10 cellular contexts compared by ENCODE assay signal in genomic region chr22:37896939-37897338, GRCh38. TPM values are rescaled to one million over a fixed set of nuclear protein-coding genes. Genes with fewer than 3 reads are reported as not detected.
DNase-seq lines count a peak whose midpoint lies in the region; ATAC-seq and TF ChIP-seq lines count a peak whose summit lies in the region.
"Had no signal": no experiment of that assay in that cellular context is flagged by ENCODE, and none has a peak within 500 bp of the region (broad histone marks: within the 10 kb centered on the region; RNA-seq: fewer than 3 reads in every experiment).

No MANE protein-coding gene starts in this region.

- H3K27me3 Mint-ChIP-seq in effector memory CD8-positive, alpha-beta T cell, result no peaks in the 10 kb centered on the region
- H3K27me3 Mint-ChIP-seq in neural progenitor cell (ENCODE audit: insufficient read depth, low read depth), result peaks cover 6% of the 10 kb centered on the region

- H3K4me1 ChIP-seq in BLaER1, result peaks cover 57% of the 10 kb centered on the region
- H3K4me1 ChIP-seq in OCI-LY7 (ENCODE audit: insufficient read depth, low read length, poor library complexity, severe bottlenecking), result peaks cover 21% of the 10 kb centered on the region
- H3K4me1 ChIP-seq in neural progenitor cell, result peaks cover 38% of the 10 kb centered on the region
- peaks cover 12 to 13% of the 10 kb centered on the region in 2 experiments; a peak in 2 of 4 replicates for H3K4me1 ChIP-seq in SK-N-SH (ENCODE audit: control insufficient read depth in 1 of 2, insufficient read depth in 2 of 2, low read depth in 1 of 2, low read length in 1 of 2)

- H3F3A ChIP-seq in neural progenitor cell (ENCODE audit: low read depth), result peaks cover 42% of the 10 kb centered on the region
- peaks cover 8% of the 10 kb centered on the region for H3F3A ChIP-seq in SK-N-SH (replicated peaks; ENCODE audit: insufficient read depth)

- peak overlapping the region; percentile 73 for H3K27ac ChIP-seq in BLaER1
- H3K27ac ChIP-seq in OCI-LY7 (ENCODE audit: low read depth, low read length, poor library complexity, severe bottlenecking), result peak overlapping the region; percentile 75
- H3K27ac ChIP-seq in neural progenitor cell, result peak overlapping the region; percentile 69
- no peak overlapping the region for H3K27ac ChIP-seq in SK-N-SH (ENCODE audit: low read depth in 2 of 2, low read length in 1 of 2)

- CTCF ChIA-PET in OCI-LY7 (lab: Charles Lee; ENCODE audit: unreplicated experiment) (interaction anchor here (0.6 kb wide), 1 partner anchor 1009 kb away, joined by 4 read pairs; no protein-coding TSS in a partner anchor), SK-N-SH (lab: Yijun Ruan, JAX) (interaction anchor here (1.0 to 3.1 kb wide), 5 partner anchors 13 to 79 kb away, joined by 3 to 9 read pairs (median 5); partner anchors contain the start of gene GALR3)

- no peaks in the 10 kb centered on the region for H3K36me3 Mint-ChIP-seq in effector memory CD8-positive, alpha-beta T cell (ENCODE audit: insufficient read depth)
- peaks cover under 1% of the 10 kb centered on the region for H3K36me3 Mint-ChIP-seq in neural progenitor cell

- 100% methylated on average over 3 of the region's 3 CpGs for WGBS in SK-N-SH (ENCODE audit: low lambda C conversion rate)

- H2AFZ ChIP-seq in OCI-LY7 (ENCODE audit: low read length) (peak overlapping the region; percentile 65; the same call in 1 of the 2 replicates), neural progenitor cell (replicated peaks) (no peak overlapping the region), SK-N-SH (ENCODE audit: low read depth) (no peak overlapping the region)

- TF ChIP-seq RAD21 in SK-N-SH (IDR thresholded peaks at IDR 0.05; ENCODE audit: low read length), result no peak

- H3K4me1 Mint-ChIP-seq in effector memory CD8-positive, alpha-beta T cell (ENCODE audit: low read depth in 2 of 2), result peaks cover 6 to 19% of the 10 kb centered on the region in 2 donors
- peaks cover 30% of the 10 kb centered on the region for H3K4me1 Mint-ChIP-seq in neural progenitor cell

- POLR2A ChIA-PET in OCI-LY7 (lab: Charles Lee), result interaction anchor here (0.8 to 1.9 kb wide), 4 partner anchors 9 to 1006 kb away, joined by 3 to 7 read pairs (median 4); partner anchors contain the start of gene POLR2F
- POLR2A ChIA-PET in SK-N-SH (lab: Yijun Ruan, JAX), result interaction anchor here (2.7 kb wide), 1 partner anchor 9 kb away, joined by 9 read pairs; the partner anchor contains the start of gene MICALL1

- H3K27me3 ChIP-seq in BLaER1 (no peaks in the 10 kb centered on the region), neural progenitor cell (no peaks in the 10 kb centered on the region), SK-N-SH (ENCODE audit: insufficient read depth) (no peaks in the 10 kb centered on the region)

- H3K79me2 ChIP-seq in OCI-LY7 (ENCODE audit: insufficient read depth, low read depth, low read length) (no peaks in the 10 kb centered on the region), neural progenitor cell (ENCODE audit: low read depth) (no peaks in the 10 kb centered on the region), SK-N-SH (ENCODE audit: insufficient read depth) (no peaks in the 10 kb centered on the region)

- no TSS peak for BruUV-seq in OCI-LY7 (replicated peaks; lab: Mats Ljungman, UMichigan)

- no peak for DNase-seq in OCI-LY7 (ENCODE audit: low spot score)
- DNase-seq in effector memory CD8-positive, alpha-beta T cell, result no peak
- peak; percentile 23 for DNase-seq in neural progenitor cell (ENCODE audit: low spot score)
- DNase-seq in mucosa of gallbladder (ENCODE audit: low spot score), result no peak
- DNase-seq in NCI-H1694 treated with DMSO at 0.1 percent for 48 hours (lab: John Stamatoyannopoulos, UW), result no peak
- no peak for DNase-seq in middle frontal gyrus (ENCODE audit: extremely low spot score, low spot score)
- no peak for DNase-seq in SK-N-SH
- DNase-seq: activated T-cell treated with anti-CD3 and anti-CD28 coated beads for 4 hours had no signal

- intact Hi-C loops in OCI-LY7 (cut with micrococcal nuclease; ENCODE audit: unreplicated experiment), result no loop called here

- no peak for ATAC-seq in effector memory CD8-positive, alpha-beta T cell (replicated peaks)
- ATAC-seq: K562 had no signal

- TF ChIP-seq EP300 in SK-N-SH (IDR thresholded peaks at IDR 0.05; ENCODE audit: borderline replicate concordance in 1 of 2, low read depth in 1 of 2, low read length in 1 of 2), result no peak

- H3K36me3 ChIP-seq in BLaER1 (peaks cover 22% of the 10 kb centered on the region), OCI-LY7 (ENCODE audit: insufficient read depth, low read length) (peaks cover 9% of the 10 kb centered on the region; the same call in 1 of the 2 replicates), neural progenitor cell (no peaks in the 10 kb centered on the region), SK-N-SH (replicated peaks in 1 of 2; ENCODE audit: control insufficient read depth in 1 of 2, insufficient read depth in 2 of 2, low read length in 1 of 2) (peaks cover 0 to 3% of the 10 kb centered on the region in 2 experiments)

- H3K4me2 ChIP-seq in BLaER1 (peak overlapping the region; percentile 84), OCI-LY7 (ENCODE audit: low read length) (peak overlapping the region; percentile 47), neural progenitor cell (no peak overlapping the region), SK-N-SH (no peak overlapping the region)

- no peaks in the 10 kb centered on the region for H3K9me3 Mint-ChIP-seq in effector memory CD8-positive, alpha-beta T cell
- H3K9me3 Mint-ChIP-seq in neural progenitor cell, result no peaks in the 10 kb centered on the region

- TF ChIP-seq CTCF in OCI-LY7 (conservative IDR thresholded peaks at IDR 0.05; ENCODE audit: low read length) (no peak), neural progenitor cell (IDR thresholded peaks at IDR 0.05) (no peak), SK-N-SH (IDR thresholded peaks at IDR 0.05) (no peak)

- no peak overlapping the region for H3K4me3 ChIP-seq in BLaER1
- H3K4me3 ChIP-seq in OCI-LY7 (ENCODE audit: low read depth, low read length, poor library complexity, severe bottlenecking), result no peak overlapping the region
- no peak overlapping the region for H3K4me3 ChIP-seq in neural progenitor cell
- H3K4me3 ChIP-seq in SK-N-SH (ENCODE audit: low read depth in 2 of 2, low read length in 1 of 2), result no peak overlapping the region
- H3K4me3 ChIP-seq: K562 had no signal

- peak overlapping the region; percentile 86 to 95 for H3K27ac Mint-ChIP-seq in effector memory CD8-positive, alpha-beta T cell
- peak overlapping the region; percentile 46 for H3K27ac Mint-ChIP-seq in neural progenitor cell

- H3K9me3 ChIP-seq in BLaER1, result no peaks in the 10 kb centered on the region
- H3K9me3 ChIP-seq in OCI-LY7 (ENCODE audit: low read length), result no peaks in the 10 kb centered on the region
- H3K9me3 ChIP-seq in neural progenitor cell (ENCODE audit: low read depth), result no peaks in the 10 kb centered on the region
- no peaks in the 10 kb centered on the region for H3K9me3 ChIP-seq in SK-N-SH

- H3K9me2 ChIP-seq in OCI-LY7 (ENCODE audit: insufficient read depth, low read length), result no peaks in the 10 kb centered on the region
- H3K9me2 ChIP-seq in SK-N-SH, result no peaks in the 10 kb centered on the region

- H4K20me1 ChIP-seq in BLaER1, result no peaks in the 10 kb centered on the region
- no peaks in the 10 kb centered on the region for H4K20me1 ChIP-seq in OCI-LY7 (ENCODE audit: insufficient read depth, low read length)
- H4K20me1 ChIP-seq in neural progenitor cell (ENCODE audit: low read depth), result no peaks in the 10 kb centered on the region
- H4K20me1 ChIP-seq in SK-N-SH (ENCODE audit: insufficient read depth), result no peaks in the 10 kb centered on the region

- peak overlapping the region; percentile 67 for H3K9ac ChIP-seq in BLaER1
- no peak overlapping the region for H3K9ac ChIP-seq in neural progenitor cell
- no peak overlapping the region for H3K9ac ChIP-seq in SK-N-SH

- H3K4me3 Mint-ChIP-seq in effector memory CD8-positive, alpha-beta T cell, result peak overlapping the region in 1 of 2 donors; percentile 43
- no peak overlapping the region for H3K4me3 Mint-ChIP-seq in neural progenitor cell

TF ChIP-seq in SK-N-SH, 30 proteins besides CTCF, POLR2A, EP300 and RAD21 (continues in another document):
- no peak for TF ChIP-seq POLR2AphosphoS5 (IDR thresholded peaks at IDR 0.05; ENCODE audit: low read depth, low read length)

RNA-seq across cellular contexts. Expression of gene MICALL1, which starts 9.2 kb away (rescaled TPM):
- total RNA-seq in OCI-LY7 (2014; rRNA removed; shearing (Covaris generic)), result 18.3 and 18.5 TPM in 2 replicates
- total RNA-seq in OCI-LY7 (2022), result 25.7 and 32.1 TPM in 2 replicates
- 5.0 and 14.3 TPM in 2 replicates for total RNA-seq in neural progenitor cell (ENCODE audit: low replicate concordance)
- 55.1 TPM for total RNA-seq in mucosa of gallbladder
- 12.9 and 15.2 TPM in 2 replicates for polyA plus RNA-seq in SK-N-SH (2012; rRNA removed)
- polyA plus RNA-seq in SK-N-SH (2012; cell fraction: cytosol; rRNA removed), result 6.2 and 12.1 TPM in 2 replicates
- polyA plus RNA-seq in SK-N-SH (2012; cell fraction: nucleus; rRNA removed), result 26.6 and 28.9 TPM in 2 replicates

RNA-seq across cellular contexts. Expression of gene EIF3L, which starts 47.7 kb away (rescaled TPM):
- total RNA-seq in OCI-LY7 (2014; rRNA removed; shearing (Covaris generic)), result 443 and 503 TPM in 2 replicates
- total RNA-seq in OCI-LY7 (2022) (596 and 649 TPM in 2 replicates), neural progenitor cell (ENCODE audit: low replicate concordance) (904 and 971 TPM in 2 replicates), mucosa of gallbladder (383 TPM)
- 478 and 642 TPM in 2 replicates for polyA plus RNA-seq in SK-N-SH (2012; rRNA removed)
- polyA plus RNA-seq in SK-N-SH (2012; cell fraction: cytosol; rRNA removed), result 510 and 587 TPM in 2 replicates
- 152 and 266 TPM in 2 replicates for polyA plus RNA-seq in SK-N-SH (2012; cell fraction: nucleus; rRNA removed)

RNA-seq across cellular contexts. Expression of gene ANKRD54, which starts 52.8 kb away (rescaled TPM):
- 21.0 and 25.4 TPM in 2 replicates for total RNA-seq in OCI-LY7 (2014; rRNA removed; shearing (Covaris generic))
- total RNA-seq in OCI-LY7 (2022) (31.7 and 31.8 TPM in 2 replicates), neural progenitor cell (ENCODE audit: low replicate concordance) (18.4 and 21.2 TPM in 2 replicates), mucosa of gallbladder (34.2 TPM)
- polyA plus RNA-seq in SK-N-SH (2012; rRNA removed), result 27.5 and 27.6 TPM in 2 replicates
- polyA plus RNA-seq in SK-N-SH (2012; cell fraction: cytosol; rRNA removed), result 15.9 and 21.5 TPM in 2 replicates
- polyA plus RNA-seq in SK-N-SH (2012; cell fraction: nucleus; rRNA removed), result 57.6 and 61.4 TPM in 2 replicates

RNA-seq across cellular contexts. Expression of gene C22orf23, which starts 56.5 kb away (rescaled TPM):
- 0.90 and 1.2 TPM in 2 replicates for total RNA-seq in OCI-LY7 (2014; rRNA removed; shearing (Covaris generic))
- total RNA-seq in OCI-LY7 (2022) (0.57 TPM in 1 of 2 replicates, not detected in the other), neural progenitor cell (ENCODE audit: low replicate concordance) (0.26 and 0.46 TPM in 2 replicates), mucosa of gallbladder (not detected)
- polyA plus RNA-seq in SK-N-SH (2012; rRNA removed), result 0.33 and 0.45 TPM in 2 replicates
- 0.26 and 0.33 TPM in 2 replicates for polyA plus RNA-seq in SK-N-SH (2012; cell fraction: cytosol; rRNA removed)
- polyA plus RNA-seq in SK-N-SH (2012; cell fraction: nucleus; rRNA removed), result 0.38 and 0.50 TPM in 2 replicates

RNA-seq across cellular contexts. Expression of gene POLR2F, which starts 56.6 kb away (rescaled TPM):
- 85.9 and 128 TPM in 2 replicates for total RNA-seq in OCI-LY7 (2014; rRNA removed; shearing (Covaris generic))
- total RNA-seq in OCI-LY7 (2022) (63.5 and 71.2 TPM in 2 replicates), neural progenitor cell (ENCODE audit: low replicate concordance) (75.5 and 76.1 TPM in 2 replicates), mucosa of gallbladder (80.7 TPM)
- polyA plus RNA-seq in SK-N-SH (2012; rRNA removed), result 146 and 255 TPM in 2 replicates
- polyA plus RNA-seq in SK-N-SH (2012; cell fraction: cytosol; rRNA removed), result 167 and 182 TPM in 2 replicates
- polyA plus RNA-seq in SK-N-SH (2012; cell fraction: nucleus; rRNA removed), result 64.9 and 117 TPM in 2 replicates

Comparison
In these comparisons a context has a peak if more than half of its experiments do, and no peak if none do; other contexts are left out.
1. H3K27ac ChIP-seq: peak in BLaER1 (single experiment), OCI-LY7 (single experiment) and neural progenitor cell (single experiment); none in SK-N-SH (0 of 2).
2. H3K4me2 ChIP-seq: peak in BLaER1 (single experiment) and OCI-LY7 (single experiment); none in neural progenitor cell (single experiment) and SK-N-SH (single experiment).